In genomic region chr12:113144771-113145170, GRCh38 we compare ENCODE assay signal across 38 cellular contexts. TPM values are rescaled to one million over a fixed set of nuclear protein-coding genes. Genes with fewer than 3 reads are reported as not detected.
"Had no signal": no experiment of that assay in that cellular context is flagged by ENCODE, and none has a peak within 500 bp of the region (broad histone marks: within the 10 kb centered on the region; RNA-seq: fewer than 3 reads in every experiment).

No MANE protein-coding gene starts in this region.

- H3K4me3 ChIP-seq: MG63 had no signal

- H3K36me3 ChIP-seq: MG63 had no signal

- H3K27me3 ChIP-seq: MG63 had no signal

- H3K9me3 ChIP-seq: MG63 had no signal

- DNase-seq: Karpas-422, Kasumi-1, MG63, MM.1S, MV-4-11, NCI-H1048, NCI-H1092, NCI-H1092 treated with DMSO at 0.1 percent for 48 hours, NCI-H1105, NCI-H1105 treated with DMSO at 0.1 percent for 48 hours, NCI-H1417, NCI-H1417 treated with DMSO at 0.1 percent for 48 hours, NCI-H1436, NCI-H1436 treated with DMSO at 0.1 percent for 48 hours, NCI-H146, NCI-H1694, NCI-H1694 treated with DMSO at 0.1 percent for 48 hours, NCI-H187, NCI-H187 treated with DMSO at 0.1 percent for 48 hours, NCI-H1930, NCI-H2029, NCI-H2029 treated with DMSO at 0.1 percent for 48 hours, NCI-H2081, NCI-H2081 treated with DMSO at 0.1 percent for 48 hours, NCI-H2107, NCI-H2171, NCI-H2171 treated with DMSO at 0.1 percent for 48 hours, NCI-H2227 treated with DMSO at 0.1 percent for 48 hours, NCI-H226, NCI-H345, NCI-H446, NCI-H446 treated with DMSO at 0.1 percent for 48 hours, NCI-H510A, NCI-H510A treated with DMSO at 0.1 percent for 48 hours, NCI-H524 had no signal

RNA-seq across cellular contexts. Expression of gene CFAP73, which starts 4.8 kb away (rescaled TPM):
- total RNA-seq: LHCN-M2, M059J, MCF 10A had no signal

RNA-seq across cellular contexts. Expression of gene RASAL1, which starts 9.2 kb away (rescaled TPM):
- total RNA-seq: LHCN-M2, M059J, MCF 10A had no signal
